ENCODE assay signal across 8 cellular contexts in genomic region chr6:53066059-53066406, GRCh38. TPM values are rescaled to one million over a fixed set of nuclear protein-coding genes. Genes with fewer than 3 reads are reported as not detected.
DNase-seq lines count a peak whose midpoint lies in the region; ATAC-seq and TF ChIP-seq lines count a peak whose summit lies in the region.

No MANE protein-coding gene starts in this region.

- H3K27ac ChIP-seq in HEK293 (ENCODE audit: extremely low read depth, low read depth, low read length) (peak overlapping the region; percentile 89), breast epithelium (peak overlapping the region; percentile 95 to 99), gastrocnemius medialis (peak overlapping the region; percentile 89 to 95 (median 93))

- intact Hi-C loops in breast epithelium (cut with DNase I; ENCODE audit: low total_unique reads) (no loop called here), gastrocnemius medialis (cut with DNase I; ENCODE audit: low total_unique reads) (no loop called here)

- H3K4me1 ChIP-seq in HEK293 (ENCODE audit: control insufficient read depth, insufficient read depth, low read length) (peaks cover 23% of the 10 kb centered on the region), breast epithelium (peaks cover 0 to 7% of the 10 kb centered on the region in 2 donors), gastrocnemius medialis (peaks cover 21 to 29% of the 10 kb centered on the region in 2 donors)

- H3K4me3 ChIP-seq in BJ (ENCODE audit: low read depth, low read length), result peak overlapping the region; percentile 68
- peak overlapping the region; percentile 92 for H3K4me3 ChIP-seq in HEK293 (ENCODE audit: low read depth, low read length)
- peak overlapping the region; percentile 94 to 100 (median 97) for H3K4me3 ChIP-seq in breast epithelium
- peak overlapping the region; percentile 100 for H3K4me3 ChIP-seq in iPS-18c (ENCODE audit: insufficient read depth, low read depth, low read length)
- peak overlapping the region; percentile 71 to 98 (median 96) for H3K4me3 ChIP-seq in gastrocnemius medialis

- ATAC-seq in gastrocnemius medialis, result no peak
- no peak for ATAC-seq in GM18498 (IDR thresholded peaks at IDR 0.05; ENCODE audit: unreplicated experiment)
- ATAC-seq in GM19463 (IDR thresholded peaks at IDR 0.05; ENCODE audit: unreplicated experiment), result no peak

- no peaks in the 10 kb centered on the region for H3K36me3 ChIP-seq in BJ (ENCODE audit: control insufficient read depth, insufficient read depth, low read length)
- peaks cover 0 to 8% of the 10 kb centered on the region in 2 experiments for H3K36me3 ChIP-seq in HEK293 (ENCODE audit: control insufficient read depth in 2 of 2, insufficient read depth in 1 of 2, low read length in 2 of 2)
- no peaks in the 10 kb centered on the region for H3K36me3 ChIP-seq in breast epithelium
- H3K36me3 ChIP-seq in gastrocnemius medialis, result peaks cover 0 to 4% of the 10 kb centered on the region in 2 donors

- H3K9me3 ChIP-seq in HEK293 (ENCODE audit: control insufficient read depth, insufficient read depth, low read depth, low read length), result no peaks in the 10 kb centered on the region
- no peaks in the 10 kb centered on the region for H3K9me3 ChIP-seq in breast epithelium
- H3K9me3 ChIP-seq in iPS-18c (ENCODE audit: control insufficient read depth, insufficient read depth, low read length), result no peaks in the 10 kb centered on the region
- H3K9me3 ChIP-seq in gastrocnemius medialis, result no peaks in the 10 kb centered on the region

- TF ChIP-seq CTCF in BJ (IDR thresholded peaks at IDR 0.05; ENCODE audit: insufficient read depth, low read depth, low read length), result no peak
- TF ChIP-seq CTCF in HEK293 (tag by site-specific recombination; IDR thresholded peaks at IDR 0.05), result no peak
- no peak for TF ChIP-seq CTCF in breast epithelium (IDR thresholded peaks at IDR 0.05)
- TF ChIP-seq CTCF in gastrocnemius medialis (IDR thresholded peaks at IDR 0.05 in 4 of 5, conservative IDR thresholded peaks at IDR 0.05 in 1 of 5), result no peak

- POLR2A ChIA-PET in BJ (lab: Charles Lee), result no interaction called here
- POLR2A ChIA-PET in HEK293 (lab: Yijun Ruan, JAX), result interaction anchor here (0.7 to 1.9 kb wide), 7 partner anchors 14 to 781 kb away, joined by 3 to 32 read pairs (median 3); partner anchors contain the start of genes EFHC1, GSTA4 and MCM3

- in situ Hi-C loops in gastrocnemius medialis (cut with MboI; ENCODE audit: low sequenced_read_pairs in 4 of 4), result no loop called here

- TF ChIP-seq POLR2A in breast epithelium (IDR thresholded peaks at IDR 0.05) (no peak), gastrocnemius medialis (IDR thresholded peaks at IDR 0.05) (no peak)

- H3K27me3 ChIP-seq in BJ (ENCODE audit: control insufficient read depth, insufficient read depth, low read length) (no peaks in the 10 kb centered on the region), breast epithelium (no peaks in the 10 kb centered on the region), gastrocnemius medialis (no peaks in the 10 kb centered on the region)

- no peak for DNase-seq in BJ (ENCODE audit: low read depth)
- peak in 3 of 5 experiments; percentile 12 to 55 (median 16) for DNase-seq in T-helper 2 cell
- DNase-seq in breast epithelium (ENCODE audit: low spot score in 2 of 2), result peak in 1 of 2 donors; percentile 56
- peak; percentile 6 to 33 for DNase-seq in gastrocnemius medialis

- CTCF ChIA-PET in BJ (lab: Yijun Ruan, JAX) (interaction anchor here (0.6 to 2.8 kb wide), 6 partner anchors 51 to 418 kb away, joined by 3 to 12 read pairs (median 3); partner anchors contain the start of gene GSTA4), HEK293 (lab: Yijun Ruan, JAX) (interaction anchor here (0.5 to 3.8 kb wide), 8 partner anchors 10 to 1795 kb away, joined by 3 to 20 read pairs (median 4); partner anchors contain the start of gene GSTA4)

TF ChIP-seq in HEK293, 187 proteins besides CTCF, POLR2A, EP300 and RAD21 (continues in another document):
- TF ChIP-seq ZNF148 (tag by site-specific recombination; IDR thresholded peaks at IDR 0.05; ENCODE audit: borderline replicate concordance) (no peak), ZNF175 (tag by site-specific recombination; IDR thresholded peaks at IDR 0.05) (no peak), ZNF324 (tag by site-specific recombination; IDR thresholded peaks at IDR 0.05) (0 out of 2 replicates have a peak, but pooled peaks have one; percentile 1), PATZ1 (tag by site-specific recombination; IDR thresholded peaks at IDR 0.05) (no peak), SALL2 (tag by site-specific recombination; IDR thresholded peaks at IDR 0.05; ENCODE audit: borderline replicate concordance) (no peak), ZNF114 (tag by site-specific recombination; IDR thresholded peaks at IDR 0.05) (no peak), ZNF211 (tag by site-specific recombination; IDR thresholded peaks at IDR 0.05; ENCODE audit: low read depth) (no peak), ZNF37A (tag by site-specific recombination; IDR thresholded peaks at IDR 0.05) (no peak), ZBTB21 (tag by site-specific recombination; IDR thresholded peaks at IDR 0.05) (no peak), ZNF423 (tag by site-specific recombination; IDR thresholded peaks at IDR 0.05) (0 out of 2 replicates have a peak, but pooled peaks have one; percentile 4), ZNF600 (tag by site-specific recombination; IDR thresholded peaks at IDR 0.05) (peak; percentile 64), ZNF391 (tag by site-specific recombination; IDR thresholded peaks at IDR 0.05; ENCODE audit: borderline replicate concordance, low read depth) (no peak), SP7 (tag by site-specific recombination; IDR thresholded peaks at IDR 0.05) (no peak), YY2 (tag by site-specific recombination; IDR thresholded peaks at IDR 0.05) (no peak), KLF1 (tag by site-specific recombination; IDR thresholded peaks at IDR 0.05) (no peak), ZBTB1 (tag by site-specific recombination; IDR thresholded peaks at IDR 0.05) (no peak), ZBTB48 (tag by site-specific recombination; IDR thresholded peaks at IDR 0.05) (peak; percentile 70), ZNF664 (tag by site-specific recombination; IDR thresholded peaks at IDR 0.05) (no peak), BCL11A (tag by site-specific recombination; IDR thresholded peaks at IDR 0.05; ENCODE audit: low read depth) (no peak), ZNF660 (tag by site-specific recombination; IDR thresholded peaks at IDR 0.05) (peak; percentile 20; the same call in 1 of the 2 replicates), WT1 (tag by site-specific recombination; IDR thresholded peaks at IDR 0.05) (no peak), ZNF221 (tag by site-specific recombination; IDR thresholded peaks at IDR 0.05; ENCODE audit: borderline replicate concordance) (no peak), ZNF335 (tag by site-specific recombination; conservative IDR thresholded peaks at IDR 0.05) (peak; percentile 84), SCRT2 (tag by site-specific recombination; IDR thresholded peaks at IDR 0.05) (peak; percentile 99)
- TF ChIP-seq, protein P1, sequence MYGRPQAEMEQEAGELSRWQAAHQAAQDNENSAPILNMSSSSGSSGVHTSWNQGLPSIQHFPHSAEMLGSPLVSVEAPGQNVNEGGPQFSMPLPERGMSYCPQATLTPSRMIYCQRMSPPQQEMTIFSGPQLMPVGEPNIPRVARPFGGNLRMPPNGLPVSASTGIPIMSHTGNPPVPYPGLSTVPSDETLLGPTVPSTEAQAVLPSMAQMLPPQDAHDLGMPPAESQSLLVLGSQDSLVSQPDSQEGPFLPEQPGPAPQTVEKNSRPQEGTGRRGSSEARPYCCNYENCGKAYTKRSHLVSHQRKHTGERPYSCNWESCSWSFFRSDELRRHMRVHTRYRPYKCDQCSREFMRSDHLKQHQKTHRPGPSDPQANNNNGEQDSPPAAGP (tag by site-specific recombination; IDR thresholded peaks at IDR 0.05), result no peak

RNA-seq across cellular contexts. Expression of gene FBXO9, which starts 0.8 kb away (rescaled TPM):
- polyA plus RNA-seq in BJ (2011; rRNA removed), result 78.9 and 83.5 TPM in 2 replicates
- 33.0 and 38.4 TPM in 2 replicates for polyA minus RNA-seq in BJ (2011; rRNA and poly(A)+ RNA removed)
- total RNA-seq in breast epithelium (10 to 100 TPM; 58.9 to 88.5 (median 68.5) TPM), gastrocnemius medialis (10 to 100 TPM; 16.6 to 20.2 (median 19.6) TPM)

RNA-seq across cellular contexts. Expression of gene CILK1, which starts 4.4 kb away (rescaled TPM):
- polyA plus RNA-seq in BJ (2011; rRNA removed), result 12.9 and 15.2 TPM in 2 replicates
- polyA minus RNA-seq in BJ (2011; rRNA and poly(A)+ RNA removed), result 8.6 and 8.7 TPM in 2 replicates
- total RNA-seq in breast epithelium (10 to 100 TPM; 15.1 to 27.7 (median 16.6) TPM), gastrocnemius medialis (1 to 10 TPM; 5.0 to 7.9 (median 5.8) TPM)
